1 cellular context compared by ENCODE assay signal in the genomic region with DNA sequence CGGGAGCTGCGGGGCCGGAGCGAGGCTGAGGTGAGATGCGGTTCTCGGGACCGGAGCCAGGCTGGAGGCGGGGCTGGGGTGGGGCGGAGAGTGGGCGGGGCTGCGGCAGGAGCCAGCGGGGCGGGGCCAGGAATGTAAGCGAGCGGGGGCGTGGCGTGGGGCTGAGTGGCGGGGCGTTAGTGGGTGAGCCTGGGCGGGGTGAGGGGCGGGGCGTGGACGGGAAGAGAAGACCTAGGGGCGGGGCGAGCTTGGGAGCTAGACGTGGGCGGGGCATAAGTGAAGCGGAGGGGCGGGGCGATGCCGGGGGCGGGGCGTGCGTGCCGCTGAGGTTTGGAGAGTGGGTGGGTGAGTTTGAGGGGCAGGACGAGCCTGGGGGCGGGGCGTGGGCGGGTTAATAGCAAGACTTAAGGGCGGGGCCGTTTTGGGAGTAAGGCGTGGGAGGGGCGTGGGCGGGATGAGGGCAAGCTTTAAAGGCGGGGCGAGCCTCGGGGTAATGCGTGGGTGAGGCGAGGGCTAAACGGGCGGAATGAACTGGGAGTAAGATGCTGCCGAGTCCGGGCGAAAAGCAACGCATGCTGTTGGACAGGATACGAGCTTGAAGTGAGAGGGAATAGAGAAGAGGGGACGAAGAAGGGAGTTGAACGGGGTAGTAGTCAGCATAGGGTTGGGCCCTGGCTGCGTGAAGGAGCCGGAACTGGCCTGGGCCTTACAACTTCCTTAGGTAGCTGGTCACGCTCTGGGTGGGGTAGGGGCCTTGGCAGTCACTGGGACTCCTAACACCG.
TF ChIP-seq lines count a peak whose summit lies in the region.

No MANE protein-coding gene starts in this region.

TF ChIP-seq in HepG2, 621 proteins besides CTCF, POLR2A, EP300 and RAD21:
- TF ChIP-seq NKX3-1 (CRISPR knock-in tag; IDR thresholded peaks at IDR 0.05) (no peak), HNRNPLL (IDR thresholded peaks at IDR 0.05; ENCODE audit: low read depth, low read length, poor library complexity, severe bottlenecking) (peak; percentile 5), ZNF644 (CRISPR knock-in tag; IDR thresholded peaks at IDR 0.05; ENCODE audit: low read depth) (no peak), PHF20 (CRISPR knock-in tag; IDR thresholded peaks at IDR 0.05) (0 out of 2 replicates have a peak, but pooled peaks have one; percentile 3), ZNF737 (CRISPR knock-in tag; IDR thresholded peaks at IDR 0.05; ENCODE audit: borderline replicate concordance) (no peak), EHMT2 (IDR thresholded peaks at IDR 0.05; ENCODE audit: borderline replicate concordance, low read depth, low read length) (no peak), ZBTB20 (CRISPR knock-in tag; IDR thresholded peaks at IDR 0.05; ENCODE audit: borderline replicate concordance, low read depth) (no peak), ARNTL (CRISPR knock-in tag; IDR thresholded peaks at IDR 0.05) (0 out of 2 replicates have a peak, but pooled peaks have one; percentile 24), SP1 (IDR thresholded peaks at IDR 0.05) (no peak), SP1 (CRISPR knock-in tag; IDR thresholded peaks at IDR 0.05) (peak; percentile 27; the same call in 1 of the 2 replicates), CEBPG (CRISPR knock-in tag; IDR thresholded peaks at IDR 0.05) (no peak), ZNF788 (CRISPR knock-in tag; IDR thresholded peaks at IDR 0.05; ENCODE audit: borderline replicate concordance) (peak; percentile 45; the same call in 1 of the 2 replicates), SP4 (CRISPR knock-in tag; IDR thresholded peaks at IDR 0.05) (no peak), EEA1 (CRISPR knock-in tag; IDR thresholded peaks at IDR 0.05; ENCODE audit: borderline replicate concordance) (no peak), ZNF672 (CRISPR knock-in tag; IDR thresholded peaks at IDR 0.05) (no peak), ZNF816 (CRISPR knock-in tag; IDR thresholded peaks at IDR 0.05; ENCODE audit: borderline replicate concordance) (0 out of 2 replicates have a peak, but pooled peaks have one; percentile 1), SP5 (CRISPR knock-in tag; IDR thresholded peaks at IDR 0.05; ENCODE audit: borderline replicate concordance, low read depth) (peak; percentile 28; the same call in 1 of the 2 replicates), IRX3 (CRISPR knock-in tag; IDR thresholded peaks at IDR 0.05; ENCODE audit: borderline replicate concordance, low read depth) (no peak), EED (CRISPR knock-in tag; IDR thresholded peaks at IDR 0.05) (0 out of 2 replicates have a peak, but pooled peaks have one; percentile 35), ZNF430 (CRISPR knock-in tag; IDR thresholded peaks at IDR 0.05) (peak; percentile 42; the same call in 1 of the 2 replicates), ZNF530 (CRISPR knock-in tag; IDR thresholded peaks at IDR 0.05; ENCODE audit: low read depth) (no peak), ZSCAN25 (CRISPR knock-in tag; IDR thresholded peaks at IDR 0.05) (no peak), SOX5 (CRISPR knock-in tag; IDR thresholded peaks at IDR 0.05; ENCODE audit: borderline replicate concordance) (no peak), HOXA9 (CRISPR knock-in tag; IDR thresholded peaks at IDR 0.05; ENCODE audit: borderline replicate concordance) (no peak), ZSCAN21 (CRISPR knock-in tag; IDR thresholded peaks at IDR 0.05; ENCODE audit: borderline replicate concordance) (0 out of 2 replicates have a peak, but pooled peaks have one; percentile 21), ZNF556 (CRISPR knock-in tag; IDR thresholded peaks at IDR 0.05; ENCODE audit: borderline replicate concordance) (0 out of 2 replicates have a peak, but pooled peaks have one; percentile 11), ZNF224 (CRISPR knock-in tag; IDR thresholded peaks at IDR 0.05) (no peak), ZNF761 (CRISPR knock-in tag; conservative IDR thresholded peaks at IDR 0.05) (0 out of 2 replicates have a peak, but pooled peaks have one; percentile 9), ZNF143 (CRISPR knock-in tag; IDR thresholded peaks at IDR 0.05) (no peak), ZSCAN22 (CRISPR knock-in tag; IDR thresholded peaks at IDR 0.05) (no peak; the same call in 1 of the 2 replicates), TEAD3 (CRISPR knock-in tag; optimal IDR thresholded peaks at IDR 0.05; ENCODE audit: borderline replicate concordance) (peak; percentile 21), SMARCC2 (IDR thresholded peaks at IDR 0.05) (no peak), SALL1 (CRISPR knock-in tag; IDR thresholded peaks at IDR 0.05) (0 out of 2 replicates have a peak, but pooled peaks have one; percentile 12), BORCS8-MEF2B (CRISPR knock-in tag; IDR thresholded peaks at IDR 0.05) (0 out of 2 replicates have a peak, but pooled peaks have one; percentile 20)
- TF ChIP-seq, protein P1, sequence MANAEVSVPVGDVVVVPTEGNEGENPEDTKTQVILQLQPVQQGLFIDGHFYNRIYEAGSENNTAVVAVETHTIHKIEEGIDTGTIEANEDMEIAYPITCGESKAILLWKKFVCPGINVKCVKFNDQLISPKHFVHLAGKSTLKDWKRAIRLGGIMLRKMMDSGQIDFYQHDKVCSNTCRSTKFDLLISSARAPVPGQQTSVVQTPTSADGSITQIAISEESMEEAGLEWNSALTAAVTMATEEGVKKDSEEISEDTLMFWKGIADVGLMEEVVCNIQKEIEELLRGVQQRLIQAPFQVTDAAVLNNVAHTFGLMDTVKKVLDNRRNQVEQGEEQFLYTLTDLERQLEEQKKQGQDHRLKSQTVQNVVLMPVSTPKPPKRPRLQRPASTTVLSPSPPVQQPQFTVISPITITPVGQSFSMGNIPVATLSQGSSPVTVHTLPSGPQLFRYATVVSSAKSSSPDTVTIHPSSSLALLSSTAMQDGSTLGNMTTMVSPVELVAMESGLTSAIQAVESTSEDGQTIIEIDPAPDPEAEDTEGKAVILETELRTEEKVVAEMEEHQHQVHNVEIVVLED (CRISPR knock-in tag; IDR thresholded peaks at IDR 0.05; ENCODE audit: borderline replicate concordance): 0 out of 2 replicates have a peak, but pooled peaks have one; percentile 6
- TF ChIP-seq, protein P2, sequence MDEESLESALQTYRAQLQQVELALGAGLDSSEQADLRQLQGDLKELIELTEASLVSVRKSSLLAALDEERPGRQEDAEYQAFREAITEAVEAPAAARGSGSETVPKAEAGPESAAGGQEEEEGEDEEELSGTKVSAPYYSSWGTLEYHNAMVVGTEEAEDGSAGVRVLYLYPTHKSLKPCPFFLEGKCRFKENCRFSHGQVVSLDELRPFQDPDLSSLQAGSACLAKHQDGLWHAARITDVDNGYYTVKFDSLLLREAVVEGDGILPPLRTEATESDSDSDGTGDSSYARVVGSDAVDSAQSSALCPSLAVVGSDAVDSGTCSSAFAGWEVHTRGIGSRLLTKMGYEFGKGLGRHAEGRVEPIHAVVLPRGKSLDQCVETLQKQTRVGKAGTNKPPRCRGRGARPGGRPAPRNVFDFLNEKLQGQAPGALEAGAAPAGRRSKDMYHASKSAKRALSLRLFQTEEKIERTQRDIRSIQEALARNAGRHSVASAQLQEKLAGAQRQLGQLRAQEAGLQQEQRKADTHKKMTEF (CRISPR knock-in tag; IDR thresholded peaks at IDR 0.05): peak; percentile 9; the same call in 1 of the 2 replicates
- TF ChIP-seq, protein P3, sequence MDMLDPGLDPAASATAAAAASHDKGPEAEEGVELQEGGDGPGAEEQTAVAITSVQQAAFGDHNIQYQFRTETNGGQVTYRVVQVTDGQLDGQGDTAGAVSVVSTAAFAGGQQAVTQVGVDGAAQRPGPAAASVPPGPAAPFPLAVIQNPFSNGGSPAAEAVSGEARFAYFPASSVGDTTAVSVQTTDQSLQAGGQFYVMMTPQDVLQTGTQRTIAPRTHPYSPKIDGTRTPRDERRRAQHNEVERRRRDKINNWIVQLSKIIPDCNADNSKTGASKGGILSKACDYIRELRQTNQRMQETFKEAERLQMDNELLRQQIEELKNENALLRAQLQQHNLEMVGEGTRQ (IDR thresholded peaks at IDR 0.05; ENCODE audit: low read depth, low read length): no peak
- TF ChIP-seq, protein P3 (CRISPR knock-in tag; IDR thresholded peaks at IDR 0.05; ENCODE audit: borderline replicate concordance): no peak
- TF ChIP-seq, protein P4, sequence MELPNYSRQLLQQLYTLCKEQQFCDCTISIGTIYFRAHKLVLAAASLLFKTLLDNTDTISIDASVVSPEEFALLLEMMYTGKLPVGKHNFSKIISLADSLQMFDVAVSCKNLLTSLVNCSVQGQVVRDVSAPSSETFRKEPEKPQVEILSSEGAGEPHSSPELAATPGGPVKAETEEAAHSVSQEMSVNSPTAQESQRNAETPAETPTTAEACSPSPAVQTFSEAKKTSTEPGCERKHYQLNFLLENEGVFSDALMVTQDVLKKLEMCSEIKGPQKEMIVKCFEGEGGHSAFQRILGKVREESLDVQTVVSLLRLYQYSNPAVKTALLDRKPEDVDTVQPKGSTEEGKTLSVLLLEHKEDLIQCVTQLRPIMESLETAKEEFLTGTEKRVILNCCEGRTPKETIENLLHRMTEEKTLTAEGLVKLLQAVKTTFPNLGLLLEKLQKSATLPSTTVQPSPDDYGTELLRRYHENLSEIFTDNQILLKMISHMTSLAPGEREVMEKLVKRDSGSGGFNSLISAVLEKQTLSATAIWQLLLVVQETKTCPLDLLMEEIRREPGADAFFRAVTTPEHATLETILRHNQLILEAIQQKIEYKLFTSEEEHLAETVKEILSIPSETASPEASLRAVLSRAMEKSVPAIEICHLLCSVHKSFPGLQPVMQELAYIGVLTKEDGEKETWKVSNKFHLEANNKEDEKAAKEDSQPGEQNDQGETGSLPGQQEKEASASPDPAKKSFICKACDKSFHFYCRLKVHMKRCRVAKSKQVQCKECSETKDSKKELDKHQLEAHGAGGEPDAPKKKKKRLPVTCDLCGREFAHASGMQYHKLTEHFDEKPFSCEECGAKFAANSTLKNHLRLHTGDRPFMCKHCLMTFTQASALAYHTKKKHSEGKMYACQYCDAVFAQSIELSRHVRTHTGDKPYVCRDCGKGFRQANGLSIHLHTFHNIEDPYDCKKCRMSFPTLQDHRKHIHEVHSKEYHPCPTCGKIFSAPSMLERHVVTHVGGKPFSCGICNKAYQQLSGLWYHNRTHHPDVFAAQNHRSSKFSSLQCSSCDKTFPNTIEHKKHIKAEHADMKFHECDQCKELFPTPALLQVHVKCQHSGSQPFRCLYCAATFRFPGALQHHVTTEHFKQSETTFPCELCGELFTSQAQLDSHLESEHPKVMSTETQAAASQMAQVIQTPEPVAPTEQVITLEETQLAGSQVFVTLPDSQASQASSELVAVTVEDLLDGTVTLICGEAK (IDR thresholded peaks at IDR 0.05): no peak
- TF ChIP-seq, protein P4 (CRISPR knock-in tag; IDR thresholded peaks at IDR 0.05): 0 out of 2 replicates have a peak, but pooled peaks have one; percentile 18
- TF ChIP-seq, protein P5, sequence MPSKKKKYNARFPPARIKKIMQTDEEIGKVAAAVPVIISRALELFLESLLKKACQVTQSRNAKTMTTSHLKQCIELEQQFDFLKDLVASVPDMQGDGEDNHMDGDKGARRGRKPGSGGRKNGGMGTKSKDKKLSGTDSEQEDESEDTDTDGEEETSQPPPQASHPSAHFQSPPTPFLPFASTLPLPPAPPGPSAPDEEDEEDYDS (CRISPR knock-in tag; IDR thresholded peaks at IDR 0.05): peak; percentile 33; the same call in 1 of the 2 replicates
- TF ChIP-seq, protein P6, sequence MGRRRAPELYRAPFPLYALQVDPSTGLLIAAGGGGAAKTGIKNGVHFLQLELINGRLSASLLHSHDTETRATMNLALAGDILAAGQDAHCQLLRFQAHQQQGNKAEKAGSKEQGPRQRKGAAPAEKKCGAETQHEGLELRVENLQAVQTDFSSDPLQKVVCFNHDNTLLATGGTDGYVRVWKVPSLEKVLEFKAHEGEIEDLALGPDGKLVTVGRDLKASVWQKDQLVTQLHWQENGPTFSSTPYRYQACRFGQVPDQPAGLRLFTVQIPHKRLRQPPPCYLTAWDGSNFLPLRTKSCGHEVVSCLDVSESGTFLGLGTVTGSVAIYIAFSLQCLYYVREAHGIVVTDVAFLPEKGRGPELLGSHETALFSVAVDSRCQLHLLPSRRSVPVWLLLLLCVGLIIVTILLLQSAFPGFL (CRISPR knock-in tag; IDR thresholded peaks at IDR 0.05): no peak
